In the genomic region with DNA sequence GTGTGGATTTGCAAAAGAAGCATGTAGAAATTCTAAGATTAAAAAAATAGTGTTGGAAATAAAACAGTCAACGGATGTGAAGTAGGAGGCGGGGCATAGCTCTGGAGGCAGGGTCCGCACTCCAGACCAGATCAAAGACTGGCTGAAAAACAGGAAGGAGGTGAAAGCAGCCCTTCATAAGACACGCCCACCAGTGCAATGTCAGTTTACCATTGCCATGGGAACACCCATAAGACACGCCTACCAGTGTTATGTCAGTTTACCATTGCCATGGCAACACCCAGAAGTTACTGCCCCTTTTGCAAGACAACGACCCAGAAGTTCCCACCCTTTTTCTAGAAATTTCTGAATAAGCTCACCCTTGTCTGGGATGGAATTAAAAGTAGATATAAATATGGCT, we compare ENCODE assay signal across 17 cellular contexts.
"Had no signal": no experiment of that assay in that cellular context is flagged by ENCODE, and none has a peak within 500 bp of the region (broad histone marks: within the 10 kb centered on the region; RNA-seq: fewer than 3 reads in every experiment).

No MANE protein-coding gene starts in this region.

- ATAC-seq: activated CD4-positive, alpha-beta T cell treated with anti-CD3 and anti-CD28 coated beads for 36 hours; activated CD8-positive, alpha-beta T cell treated with anti-CD3 and anti-CD28 coated beads for 36 hours; gastrocnemius medialis; heart right ventricle; left lobe of liver; sciatic nerve; upper lobe of right lung had no signal

- H3K9me3 ChIP-seq: adrenal gland, gastrocnemius medialis, heart right ventricle, ovary, thoracic aorta, upper lobe of right lung had no signal

- H3K27me3 ChIP-seq: adrenal gland, gastrocnemius medialis, ovary, upper lobe of right lung had no signal

- H3K4me3 ChIP-seq: adrenal gland, cardiac muscle cell, dorsolateral prefrontal cortex, gastrocnemius medialis, heart right ventricle, neural progenitor cell, ovary, thoracic aorta, upper lobe of right lung had no signal

- H3K36me3 ChIP-seq: adrenal gland, cardiac muscle cell, gastrocnemius medialis, heart right ventricle, neural progenitor cell, ovary, thoracic aorta, upper lobe of right lung, WERI-Rb-1 had no signal

- DNase-seq: activated CD4-positive, alpha-beta T cell treated with anti-CD3 and anti-CD28 coated beads for 36 hours; activated CD8-positive, alpha-beta T cell treated with anti-CD3 and anti-CD28 coated beads for 36 hours; activated effector memory CD4-positive, alpha-beta T cell treated with anti-CD3 and anti-CD28 coated beads, Interleukin-2, amount 50 U/mL, for 16 hours; activated T-cell treated with anti-CD3 and anti-CD28 coated beads, Interleukin-2, amount 50 U/mL, for 48 hours; adrenal gland; dorsolateral prefrontal cortex; gastrocnemius medialis; heart right ventricle; islet precursor cell; ovary; upper lobe of right lung; WERI-Rb-1 had no signal

- H3K4me1 ChIP-seq: adrenal gland, gastrocnemius medialis, heart right ventricle, upper lobe of right lung had no signal

- H3K27ac ChIP-seq: adrenal gland, cardiac muscle cell, dorsolateral prefrontal cortex, gastrocnemius medialis, heart right ventricle, neural progenitor cell, ovary, thoracic aorta, upper lobe of right lung, WERI-Rb-1 had no signal
